1 cellular context compared by ENCODE assay signal in the genomic region with DNA sequence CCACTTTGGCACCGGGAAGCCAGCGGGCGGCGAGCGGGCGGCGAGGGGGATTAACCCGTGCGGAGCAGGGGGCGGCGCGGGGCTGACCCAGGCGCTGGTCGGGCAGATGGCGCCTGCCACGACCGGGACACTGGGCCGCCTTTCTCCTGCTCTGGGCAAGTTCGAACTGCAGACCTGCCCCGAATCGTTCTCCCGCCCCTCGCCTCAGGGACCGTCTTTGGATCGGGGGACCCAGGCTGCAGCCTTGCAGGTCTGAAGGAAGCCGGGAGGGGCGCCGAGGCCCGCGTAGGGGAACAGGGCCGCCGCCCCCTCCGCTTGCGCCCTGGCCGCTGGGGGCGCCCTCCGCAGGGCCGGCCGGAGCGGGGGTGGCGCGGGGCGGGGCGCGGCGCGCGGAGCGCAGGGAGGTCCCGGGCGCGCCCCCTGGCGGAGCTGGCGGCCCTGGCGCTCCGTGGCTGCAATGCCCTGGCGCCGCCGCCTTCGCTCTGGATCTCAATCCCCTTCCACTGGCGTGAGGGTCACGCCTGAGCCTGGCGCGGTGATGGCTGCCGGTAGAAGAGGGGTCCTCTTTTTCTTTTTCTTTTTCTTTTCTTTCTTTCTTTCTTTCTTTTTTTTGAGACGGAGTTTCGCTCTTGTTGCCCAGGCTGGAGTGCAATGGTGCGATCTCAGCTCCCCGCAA.
TF ChIP-seq lines count a peak whose summit lies in the region.

No MANE protein-coding gene starts in this region.

TF ChIP-seq in K562, 482 proteins besides CTCF, POLR2A, EP300 and RAD21 (continued from another document):
- TF ChIP-seq, protein P1, sequence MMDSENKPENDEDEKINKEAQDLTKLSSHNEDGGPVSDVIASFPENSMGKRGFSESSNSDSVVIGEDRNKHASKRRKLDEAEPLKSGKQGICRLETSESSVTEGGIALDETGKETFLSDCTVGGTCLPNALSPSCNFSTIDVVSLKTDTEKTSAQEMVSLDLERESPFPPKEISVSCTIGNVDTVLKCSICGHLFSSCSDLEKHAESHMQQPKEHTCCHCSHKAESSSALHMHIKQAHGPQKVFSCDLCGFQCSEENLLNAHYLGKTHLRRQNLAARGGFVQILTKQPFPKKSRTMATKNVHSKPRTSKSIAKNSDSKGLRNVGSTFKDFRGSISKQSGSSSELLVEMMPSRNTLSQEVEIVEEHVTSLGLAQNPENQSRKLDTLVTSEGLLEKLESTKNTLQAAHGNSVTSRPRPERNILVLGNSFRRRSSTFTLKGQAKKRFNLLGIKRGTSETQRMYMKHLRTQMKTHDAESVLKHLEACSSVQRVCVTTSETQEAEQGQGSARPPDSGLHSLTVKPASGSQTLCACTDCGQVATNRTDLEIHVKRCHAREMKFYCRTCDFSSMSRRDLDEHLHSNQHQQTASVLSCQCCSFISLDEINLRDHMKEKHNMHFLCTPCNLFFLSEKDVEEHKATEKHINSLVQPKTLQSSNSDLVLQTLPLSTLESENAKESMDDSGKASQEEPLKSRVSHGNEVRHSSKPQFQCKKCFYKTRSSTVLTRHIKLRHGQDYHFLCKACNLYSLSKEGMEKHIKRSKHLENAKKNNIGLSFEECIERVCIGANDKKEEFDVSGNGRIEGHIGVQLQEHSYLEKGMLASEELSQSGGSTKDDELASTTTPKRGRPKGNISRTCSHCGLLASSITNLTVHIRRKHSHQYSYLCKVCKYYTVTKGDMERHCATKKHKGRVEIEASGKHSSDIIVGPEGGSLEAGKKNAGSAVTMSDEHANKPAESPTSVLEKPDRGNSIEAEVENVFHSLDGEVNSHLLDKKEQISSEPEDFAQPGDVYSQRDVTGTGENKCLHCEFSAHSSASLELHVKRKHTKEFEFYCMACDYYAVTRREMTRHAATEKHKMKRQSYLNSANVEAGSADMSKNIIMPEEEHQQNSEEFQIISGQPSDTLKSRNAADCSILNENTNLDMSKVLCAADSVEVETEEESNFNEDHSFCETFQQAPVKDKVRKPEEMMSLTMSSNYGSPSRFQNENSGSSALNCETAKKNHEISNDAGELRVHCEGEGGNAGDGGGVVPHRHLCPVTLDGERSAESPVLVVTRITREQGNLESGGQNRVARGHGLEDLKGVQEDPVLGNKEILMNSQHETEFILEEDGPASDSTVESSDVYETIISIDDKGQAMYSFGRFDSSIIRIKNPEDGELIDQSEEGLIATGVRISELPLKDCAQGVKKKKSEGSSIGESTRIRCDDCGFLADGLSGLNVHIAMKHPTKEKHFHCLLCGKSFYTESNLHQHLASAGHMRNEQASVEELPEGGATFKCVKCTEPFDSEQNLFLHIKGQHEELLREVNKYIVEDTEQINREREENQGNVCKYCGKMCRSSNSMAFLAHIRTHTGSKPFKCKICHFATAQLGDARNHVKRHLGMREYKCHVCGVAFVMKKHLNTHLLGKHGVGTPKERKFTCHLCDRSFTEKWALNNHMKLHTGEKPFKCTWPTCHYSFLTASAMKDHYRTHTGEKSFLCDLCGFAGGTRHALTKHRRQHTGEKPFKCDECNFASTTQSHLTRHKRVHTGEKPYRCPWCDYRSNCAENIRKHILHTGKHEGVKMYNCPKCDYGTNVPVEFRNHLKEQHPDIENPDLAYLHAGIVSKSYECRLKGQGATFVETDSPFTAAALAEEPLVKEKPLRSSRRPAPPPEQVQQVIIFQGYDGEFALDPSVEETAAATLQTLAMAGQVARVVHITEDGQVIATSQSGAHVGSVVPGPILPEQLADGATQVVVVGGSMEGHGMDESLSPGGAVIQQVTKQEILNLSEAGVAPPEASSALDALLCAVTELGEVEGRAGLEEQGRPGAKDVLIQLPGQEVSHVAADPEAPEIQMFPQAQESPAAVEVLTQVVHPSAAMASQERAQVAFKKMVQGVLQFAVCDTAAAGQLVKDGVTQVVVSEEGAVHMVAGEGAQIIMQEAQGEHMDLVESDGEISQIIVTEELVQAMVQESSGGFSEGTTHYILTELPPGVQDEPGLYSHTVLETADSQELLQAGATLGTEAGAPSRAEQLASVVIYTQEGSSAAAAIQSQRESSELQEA (IDR thresholded peaks at IDR 0.05; ENCODE audit: low read depth): no peak
- TF ChIP-seq CXXC5 (CRISPR knock-in tag; IDR thresholded peaks at IDR 0.05) (peak; percentile 73), SIN3B (IDR thresholded peaks at IDR 0.05; ENCODE audit: low read depth) (no peak), FIP1L1 (IDR thresholded peaks at IDR 0.05; ENCODE audit: low read depth, low read length, poor library complexity, severe bottlenecking) (peak; percentile 35), MYC (IDR thresholded peaks at IDR 0.05; ENCODE audit: low read depth, low read length) (0 out of 2 replicates have a peak, but pooled peaks have one; percentile 15), MYC (CRISPR knock-in tag; IDR thresholded peaks at IDR 0.05; ENCODE audit: borderline replicate concordance, low read depth) (no peak), NFXL1 (CRISPR knock-in tag; IDR thresholded peaks at IDR 0.05) (no peak), CBX1 (IDR thresholded peaks at IDR 0.05; ENCODE audit: low read depth) (0 out of 2 replicates have a peak, but pooled peaks have one; percentile 36), NFYB (IDR thresholded peaks at IDR 0.05; ENCODE audit: extremely low read depth, insufficient read length) (no peak), HLTF (IDR thresholded peaks at IDR 0.05) (0 out of 2 replicates have a peak, but pooled peaks have one; percentile 33), PRPF4 (IDR thresholded peaks at IDR 0.05; ENCODE audit: insufficient read depth, low read depth, low read length, poor library complexity, severe bottlenecking) (no peak), ZFX (CRISPR knock-in tag; IDR thresholded peaks at IDR 0.05) (peak; percentile 72), GATAD2B (IDR thresholded peaks at IDR 0.05; ENCODE audit: borderline replicate concordance) (peak; percentile 37; the same call in 1 of the 2 replicates), CREM (IDR thresholded peaks at IDR 0.05; ENCODE audit: low read depth) (0 out of 2 replicates have a peak, but pooled peaks have one; percentile 28)
- TF ChIP-seq, protein P2, sequence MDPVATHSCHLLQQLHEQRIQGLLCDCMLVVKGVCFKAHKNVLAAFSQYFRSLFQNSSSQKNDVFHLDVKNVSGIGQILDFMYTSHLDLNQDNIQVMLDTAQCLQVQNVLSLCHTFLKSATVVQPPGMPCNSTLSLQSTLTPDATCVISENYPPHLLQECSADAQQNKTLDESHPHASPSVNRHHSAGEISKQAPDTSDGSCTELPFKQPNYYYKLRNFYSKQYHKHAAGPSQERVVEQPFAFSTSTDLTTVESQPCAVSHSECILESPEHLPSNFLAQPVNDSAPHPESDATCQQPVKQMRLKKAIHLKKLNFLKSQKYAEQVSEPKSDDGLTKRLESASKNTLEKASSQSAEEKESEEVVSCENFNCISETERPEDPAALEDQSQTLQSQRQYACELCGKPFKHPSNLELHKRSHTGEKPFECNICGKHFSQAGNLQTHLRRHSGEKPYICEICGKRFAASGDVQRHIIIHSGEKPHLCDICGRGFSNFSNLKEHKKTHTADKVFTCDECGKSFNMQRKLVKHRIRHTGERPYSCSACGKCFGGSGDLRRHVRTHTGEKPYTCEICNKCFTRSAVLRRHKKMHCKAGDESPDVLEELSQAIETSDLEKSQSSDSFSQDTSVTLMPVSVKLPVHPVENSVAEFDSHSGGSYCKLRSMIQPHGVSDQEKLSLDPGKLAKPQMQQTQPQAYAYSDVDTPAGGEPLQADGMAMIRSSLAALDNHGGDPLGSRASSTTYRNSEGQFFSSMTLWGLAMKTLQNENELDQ (CRISPR knock-in tag; IDR thresholded peaks at IDR 0.05; ENCODE audit: borderline replicate concordance): no peak
- TF ChIP-seq, protein P3, sequence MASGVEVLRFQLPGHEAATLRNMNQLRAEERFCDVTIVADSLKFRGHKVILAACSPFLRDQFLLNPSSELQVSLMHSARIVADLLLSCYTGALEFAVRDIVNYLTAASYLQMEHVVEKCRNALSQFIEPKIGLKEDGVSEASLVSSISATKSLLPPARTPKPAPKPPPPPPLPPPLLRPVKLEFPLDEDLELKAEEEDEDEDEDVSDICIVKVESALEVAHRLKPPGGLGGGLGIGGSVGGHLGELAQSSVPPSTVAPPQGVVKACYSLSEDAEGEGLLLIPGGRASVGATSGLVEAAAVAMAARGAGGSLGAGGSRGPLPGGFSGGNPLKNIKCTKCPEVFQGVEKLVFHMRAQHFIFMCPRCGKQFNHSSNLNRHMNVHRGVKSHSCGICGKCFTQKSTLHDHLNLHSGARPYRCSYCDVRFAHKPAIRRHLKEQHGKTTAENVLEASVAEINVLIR (CRISPR knock-in tag; IDR thresholded peaks at IDR 0.05): no peak
